Comparison of ENCODE assay signal across 8 cellular contexts in the genomic region with DNA sequence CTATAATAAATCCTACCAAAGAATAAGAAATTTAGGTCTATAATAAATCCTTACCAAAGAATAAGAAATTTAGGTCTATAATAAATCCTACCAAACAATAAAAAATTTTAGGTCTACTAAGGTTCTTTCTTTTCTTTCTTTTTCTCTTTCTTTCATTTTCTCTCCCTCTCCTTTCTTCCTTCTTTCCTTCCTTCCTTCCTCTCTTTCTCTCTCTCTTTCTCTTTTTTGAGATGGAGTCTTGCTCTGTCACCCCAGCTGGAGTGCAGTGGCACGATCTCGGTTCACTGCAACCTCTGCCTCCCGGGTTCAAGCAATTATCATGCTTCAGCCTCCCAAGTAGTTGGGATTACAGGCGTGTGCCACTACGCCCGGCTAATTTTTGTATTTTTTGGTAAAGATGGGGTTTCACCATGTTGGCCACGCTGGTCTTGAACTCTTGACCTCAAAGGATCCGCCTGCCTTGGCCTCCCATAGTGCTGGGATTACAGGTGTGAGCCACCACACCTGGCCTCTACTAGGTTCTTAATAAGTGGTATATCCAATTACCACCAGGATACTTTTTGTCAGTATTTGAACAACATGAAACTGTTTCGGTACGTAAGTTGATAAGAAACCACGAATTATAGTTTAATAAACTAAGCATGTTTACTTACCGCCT. TPM values are rescaled to one million over a fixed set of nuclear protein-coding genes. Genes with fewer than 3 reads are reported as not detected.
DNase-seq lines count a peak whose midpoint lies in the region; ATAC-seq and TF ChIP-seq lines count a peak whose summit lies in the region.
"Not testable (repeated sequence)": the region's sequence is repeated elsewhere in the genome, so short reads cannot be mapped to it uniquely, and the experiment has no call there.

No MANE protein-coding gene starts in this region.

- H3K4me1 ChIP-seq in SK-N-SH (ENCODE audit: control insufficient read depth in 1 of 2, insufficient read depth in 2 of 2, low read depth in 1 of 2, low read length in 1 of 2) (peaks cover 0 to 14% of the 10 kb centered on the region in 2 experiments; a peak in 1 of 4 replicates), left ventricle myocardium inferior (peaks cover 18% of the 10 kb centered on the region)

- TF ChIP-seq EP300 in SK-N-SH (IDR thresholded peaks at IDR 0.05; ENCODE audit: borderline replicate concordance in 1 of 2, low read depth in 1 of 2, low read length in 1 of 2), result not testable (repeated sequence)

- 95% methylated on average over 12 of the region's 12 CpGs for WGBS in SK-N-SH (ENCODE audit: low lambda C conversion rate)

- H3K9me2 ChIP-seq in SK-N-SH, result not testable (repeated sequence)

- not testable (repeated sequence) for H3K27me3 Mint-ChIP-seq in activated T-cell treated with anti-CD3 and anti-CD28 coated beads, Interleukin-2, amount 50 U/mL, for 4 hours (ENCODE audit: low read depth); MCF 10A (ENCODE audit: insufficient read depth, unreplicated experiment); naive B cell

- H3F3A ChIP-seq in SK-N-SH (replicated peaks; ENCODE audit: insufficient read depth), result peaks cover 23% of the 10 kb centered on the region

- not testable (repeated sequence) for H4K20me1 ChIP-seq in SK-N-SH (ENCODE audit: insufficient read depth)

- not testable (repeated sequence) for DNase-seq in AG04450 (ENCODE audit: low read depth, low spot score); SK-N-SH; MCF 10A (ENCODE audit: unreplicated experiment); left ventricle myocardium inferior; naive B cell; stimulated activated effector memory CD8-positive, alpha-beta T cell treated with anti-CD3 and anti-CD28 coated beads, Interleukin-12 subunit alpha, Interleukin-12 subunit beta, amount 100 ng/mL, for 72 hours (ENCODE audit: low spot score in 2 of 2)
- peak in 1 of 2 experiments; percentile 34 for DNase-seq in HL-60 (ENCODE audit: low read depth in 1 of 2, low spot score in 1 of 2)
- peak; percentile 1 for DNase-seq in activated T-cell treated with anti-CD3 and anti-CD28 coated beads, Interleukin-2, amount 50 U/mL, for 4 hours

- H3K36me3 ChIP-seq in SK-N-SH (replicated peaks in 1 of 2; ENCODE audit: control insufficient read depth in 1 of 2, insufficient read depth in 2 of 2, low read length in 1 of 2) (peaks cover 18 to 36% of the 10 kb centered on the region in 2 experiments), left ventricle myocardium inferior (peaks cover 12% of the 10 kb centered on the region)

- not testable (repeated sequence) for H3K27me3 ChIP-seq in AG04450 (ENCODE audit: control insufficient read depth, insufficient read depth, low read length); HL-60 (ENCODE audit: insufficient read depth, poor library complexity, severe bottlenecking); SK-N-SH (ENCODE audit: insufficient read depth); left ventricle myocardium inferior (ENCODE audit: low read depth)

- intact Hi-C loops in MCF 10A (cut with micrococcal nuclease); left ventricle myocardium inferior (cut with micrococcal nuclease): not testable (repeated sequence)

- CTCF ChIA-PET in AG04450 (lab: Charles Lee); SK-N-SH (lab: Yijun Ruan, JAX); MCF 10A (lab: Yijun Ruan, JAX): not testable (repeated sequence)

- TF ChIP-seq CTCF in AG04450 (IDR thresholded peaks at IDR 0.05; ENCODE audit: low read depth, low read length); HL-60 (IDR thresholded peaks at IDR 0.05; ENCODE audit: insufficient read depth, low read length); SK-N-SH (IDR thresholded peaks at IDR 0.05); MCF 10A (IDR thresholded peaks at IDR 0.05; ENCODE audit: unreplicated experiment); left ventricle myocardium inferior (IDR thresholded peaks at IDR 0.05; ENCODE audit: borderline replicate concordance): not testable (repeated sequence)

- peak overlapping the region; percentile 20; the same call in 1 of the 2 replicates for H2AFZ ChIP-seq in SK-N-SH (ENCODE audit: low read depth)

- H3K36me3 Mint-ChIP-seq in activated T-cell treated with anti-CD3 and anti-CD28 coated beads, Interleukin-2, amount 50 U/mL, for 4 hours (ENCODE audit: insufficient read depth), result peaks cover 24% of the 10 kb centered on the region
- H3K36me3 Mint-ChIP-seq in MCF 10A (ENCODE audit: insufficient read depth, unreplicated experiment), result peaks cover 23% of the 10 kb centered on the region
- peaks cover 10% of the 10 kb centered on the region in 2 donors for H3K36me3 Mint-ChIP-seq in naive B cell
- H3K36me3 Mint-ChIP-seq in stimulated activated effector memory CD8-positive, alpha-beta T cell treated with anti-CD3 and anti-CD28 coated beads, Interleukin-12 subunit alpha, Interleukin-12 subunit beta, amount 100 ng/mL, for 72 hours, result peaks cover 33% of the 10 kb centered on the region

- H3K27ac ChIP-seq in AG04450 (ENCODE audit: low read depth, low read length) (peak overlapping the region; percentile 81), HL-60 (replicated peaks) (peak overlapping the region; percentile 99), SK-N-SH (ENCODE audit: low read depth in 2 of 2, low read length in 1 of 2) (peak overlapping the region in 1 of 2 experiments; percentile 62; a peak in 2 of 4 replicates), left ventricle myocardium inferior (replicated peaks) (peak overlapping the region; percentile 39)

- TSS peak; percentile 27 for BruUV-seq in MCF 10A (replicated peaks; lab: Mats Ljungman, UMichigan)

- POLR2A ChIA-PET in AG04450 (lab: Yijun Ruan, JAX), result interaction anchor here (1.2 kb wide), 1 partner anchor 31 kb away, joined by 3 read pairs; the partner anchor contains the start of gene METRNL
- POLR2A ChIA-PET in SK-N-SH (lab: Yijun Ruan, JAX), result not testable (repeated sequence)
- POLR2A ChIA-PET in MCF 10A (lab: Yijun Ruan, JAX), result interaction anchor here (0.7 to 1.4 kb wide), 4 partner anchors 9 to 268 kb away, joined by 3 read pairs; no protein-coding TSS in a partner anchor

- peaks cover 44% of the 10 kb centered on the region for H3K4me1 Mint-ChIP-seq in activated T-cell treated with anti-CD3 and anti-CD28 coated beads, Interleukin-2, amount 50 U/mL, for 4 hours (ENCODE audit: low read depth)
- not testable (repeated sequence) for H3K4me1 Mint-ChIP-seq in MCF 10A (ENCODE audit: insufficient read depth, unreplicated experiment)
- peaks cover 10 to 31% (median 27%) of the 10 kb centered on the region in 3 donors for H3K4me1 Mint-ChIP-seq in naive B cell
- peaks cover 49% of the 10 kb centered on the region for H3K4me1 Mint-ChIP-seq in stimulated activated effector memory CD8-positive, alpha-beta T cell treated with anti-CD3 and anti-CD28 coated beads, Interleukin-12 subunit alpha, Interleukin-12 subunit beta, amount 100 ng/mL, for 72 hours

- H3K9ac ChIP-seq in SK-N-SH, result not testable (repeated sequence)

- not testable (repeated sequence) for H3K4me3 ChIP-seq in AG04450 (ENCODE audit: low read depth, low read length); SK-N-SH (ENCODE audit: low read depth in 2 of 2, low read length in 1 of 2); left ventricle myocardium inferior
- peak overlapping the region; percentile 43 for H3K4me3 ChIP-seq in HL-60 (replicated peaks; ENCODE audit: insufficient read depth, low read length)

- peak overlapping the region; percentile 64 for H3K27ac Mint-ChIP-seq in MCF 10A (ENCODE audit: low read depth, unreplicated experiment)
- H3K27ac Mint-ChIP-seq in naive B cell, result peak overlapping the region in 4 of 6 donors; percentile 26 to 85 (median 60)
- peak overlapping the region; percentile 93 for H3K27ac Mint-ChIP-seq in stimulated activated effector memory CD8-positive, alpha-beta T cell treated with anti-CD3 and anti-CD28 coated beads, Interleukin-12 subunit alpha, Interleukin-12 subunit beta, amount 100 ng/mL, for 72 hours

- H3K9me3 Mint-ChIP-seq in activated T-cell treated with anti-CD3 and anti-CD28 coated beads, Interleukin-2, amount 50 U/mL, for 4 hours; MCF 10A (ENCODE audit: unreplicated experiment); naive B cell; stimulated activated effector memory CD8-positive, alpha-beta T cell treated with anti-CD3 and anti-CD28 coated beads, Interleukin-12 subunit alpha, Interleukin-12 subunit beta, amount 100 ng/mL, for 72 hours: not testable (repeated sequence)

- H3K4me2 ChIP-seq in SK-N-SH, result not testable (repeated sequence)

- not testable (repeated sequence) for H3K9me3 ChIP-seq in AG04450 (ENCODE audit: control insufficient read depth, insufficient read depth, low read length); SK-N-SH; left ventricle myocardium inferior (replicated peaks)

- TF ChIP-seq RAD21 in SK-N-SH (IDR thresholded peaks at IDR 0.05; ENCODE audit: low read length), result not testable (repeated sequence)

- H3K4me3 Mint-ChIP-seq in activated T-cell treated with anti-CD3 and anti-CD28 coated beads, Interleukin-2, amount 50 U/mL, for 4 hours, result peak overlapping the region; percentile 71
- peak overlapping the region; percentile 10 for H3K4me3 Mint-ChIP-seq in MCF 10A (ENCODE audit: unreplicated experiment)
- peak overlapping the region in 4 of 8 donors; percentile 60 to 66 (median 63) for H3K4me3 Mint-ChIP-seq in naive B cell
- peak overlapping the region; percentile 93 for H3K4me3 Mint-ChIP-seq in stimulated activated effector memory CD8-positive, alpha-beta T cell treated with anti-CD3 and anti-CD28 coated beads, Interleukin-12 subunit alpha, Interleukin-12 subunit beta, amount 100 ng/mL, for 72 hours

- not testable (repeated sequence) for H3K79me2 ChIP-seq in SK-N-SH (ENCODE audit: insufficient read depth)

- not testable (repeated sequence) for ATAC-seq in activated T-cell treated with anti-CD3 and anti-CD28 coated beads, Interleukin-2, amount 50 U/mL, for 4 hours; naive B cell (ENCODE audit: low read depth in 2 of 2); stimulated activated effector memory CD8-positive, alpha-beta T cell treated with anti-CD3 and anti-CD28 coated beads, Interleukin-12 subunit alpha, Interleukin-12 subunit beta, amount 100 ng/mL, for 72 hours

RNA-seq across cellular contexts. Expression of gene METRNL, which starts 31.5 kb away (rescaled TPM):
- polyA plus RNA-seq in AG04450 (2011; rRNA removed), result 10.9 and 17.2 TPM in 2 replicates
- polyA minus RNA-seq in AG04450 (2011; rRNA and poly(A)+ RNA removed), result 5.9 and 6.7 TPM in 2 replicates
- polyA plus RNA-seq in SK-N-SH (2012; rRNA removed), result 50.8 and 75.5 TPM in 2 replicates
- 31.7 and 51.3 TPM in 2 replicates for polyA plus RNA-seq in SK-N-SH (2012; cell fraction: cytosol; rRNA removed)
- polyA plus RNA-seq in SK-N-SH (2012; cell fraction: nucleus; rRNA removed), result 56.5 and 122 TPM in 2 replicates
- 10 to 100 TPM; 12.1 to 26.2 (median 23.1) TPM for total RNA-seq in activated T-cell treated with anti-CD3 and anti-CD28 coated beads, Interleukin-2, amount 50 U/mL, for 4 hours
- total RNA-seq in MCF 10A (2022), result 14.5 and 24.1 TPM in 2 replicates
- 75.2 TPM for total RNA-seq in left ventricle myocardium inferior
- polyA plus RNA-seq in naive B cell (ENCODE audit: low read depth in 6 of 6), result 1 to 10 TPM in 4 of 6 donors, under 1 TPM in 2; 0.69 to 4.5 (median 1.4) TPM
